In genomic region chr12:110002691-110003515, GRCh38 we compare ENCODE assay signal across 13 cellular contexts. TPM values are rescaled to one million over a fixed set of nuclear protein-coding genes. Genes with fewer than 3 reads are reported as not detected.
DNase-seq lines count a peak whose midpoint lies in the region; ATAC-seq and TF ChIP-seq lines count a peak whose summit lies in the region.
"Had no signal": no experiment of that assay in that cellular context is flagged by ENCODE, and none has a peak within 500 bp of the region (broad histone marks: within the 10 kb centered on the region; RNA-seq: fewer than 3 reads in every experiment).

No MANE protein-coding gene starts in this region.

- POLR2A ChIA-PET in SK-N-SH (lab: Yijun Ruan, JAX) = interaction anchor here (0.6 kb wide), 1 partner anchor 8 kb away, joined by 5 read pairs; no protein-coding TSS in a partner anchor
- POLR2A ChIA-PET in activated CD8-positive, alpha-beta T cell treated with anti-CD3 and anti-CD28 coated beads, Interleukin-2, amount 10 ng/mL, durations not matched to agents 7 days and 5 days (lab: Charles Lee) = interaction anchor here (1.2 kb wide), 1 partner anchor 10 kb away, joined by 5 read pairs; no protein-coding TSS in a partner anchor

- peak overlapping the region; percentile 24; the same call in 1 of the 2 replicates for H3K9ac ChIP-seq in SK-N-SH

- 81% methylated on average over 7 of the region's 8 CpGs for WGBS in SK-N-SH (ENCODE audit: low lambda C conversion rate)
- 88% methylated on average over 8 of the region's 8 CpGs for WGBS in hepatocyte (ENCODE audit: low lambda C conversion rate, missing lambda C conversion rate)

- H3K4me2 ChIP-seq in SK-N-SH = peak overlapping the region; percentile 83
- H3K4me2 ChIP-seq in hepatocyte = no peak overlapping the region

- CTCF ChIA-PET in SK-N-SH (lab: Yijun Ruan, JAX) = interaction anchor here (0.7 kb wide), 1 partner anchor 96 kb away, joined by 3 read pairs; no protein-coding TSS in a partner anchor
- CTCF ChIA-PET in activated CD8-positive, alpha-beta T cell treated with anti-CD3 and anti-CD28 coated beads, Interleukin-2, amount 10 ng/mL, durations not matched to agents 7 days and 5 days (lab: Charles Lee) = interaction anchor here (0.5 to 1.4 kb wide), 3 partner anchors 13 to 158 kb away, joined by 3 read pairs; no protein-coding TSS in a partner anchor

- TF ChIP-seq RAD21 in SK-N-SH (IDR thresholded peaks at IDR 0.05; ENCODE audit: low read length) = no peak

- H3K4me3 ChIP-seq in SK-N-SH (ENCODE audit: low read depth in 2 of 2, low read length in 1 of 2) (no peak overlapping the region), hepatocyte (no peak overlapping the region)

- peaks cover 16 to 23% of the 10 kb centered on the region in 2 experiments; a peak in 3 of 4 replicates for H3K4me1 ChIP-seq in SK-N-SH (ENCODE audit: control insufficient read depth in 1 of 2, insufficient read depth in 2 of 2, low read depth in 1 of 2, low read length in 1 of 2)
- H3K4me1 ChIP-seq in hepatocyte (ENCODE audit: insufficient read depth) = peaks cover 7% of the 10 kb centered on the region

- no peak for TF ChIP-seq CTCF in SK-N-SH (IDR thresholded peaks at IDR 0.05)
- no peak for TF ChIP-seq CTCF in hepatocyte (IDR thresholded peaks at IDR 0.05; ENCODE audit: poor library complexity)

- H3K9me3 Mint-ChIP-seq in activated CD8-positive, alpha-beta T cell treated with anti-CD3 and anti-CD28 coated beads, Interleukin-2, amount 10 ng/mL, durations not matched to agents 7 days and 5 days (ENCODE audit: insufficient read depth) = no peaks in the 10 kb centered on the region
- peaks cover 1% of the 10 kb centered on the region in 2 donors for H3K9me3 Mint-ChIP-seq in stimulated activated naive B cell treated with anti-CD40 and anti-IgM and Interleukin-4, amounts not matched to agents 10 μg/mL and 1 μg/mL and 100 μg/mL, for 72 hours

- H2AFZ ChIP-seq in SK-N-SH (ENCODE audit: low read depth) (no peak overlapping the region), hepatocyte (no peak overlapping the region)

- H3K79me2 ChIP-seq in SK-N-SH (ENCODE audit: insufficient read depth) (peaks cover 85% of the 10 kb centered on the region), hepatocyte (peaks cover 55% of the 10 kb centered on the region)

- no peak overlapping the region for H3K4me3 Mint-ChIP-seq in activated CD8-positive, alpha-beta T cell treated with anti-CD3 and anti-CD28 coated beads, Interleukin-2, amount 10 ng/mL, durations not matched to agents 7 days and 5 days
- H3K4me3 Mint-ChIP-seq in stimulated activated naive B cell treated with anti-CD40 and anti-IgM and Interleukin-4, amounts not matched to agents 10 μg/mL and 1 μg/mL and 100 μg/mL, for 72 hours = peak overlapping the region; percentile 4 to 26

- DNase-seq in SK-N-SH = no peak
- DNase-seq in activated CD8-positive, alpha-beta T cell treated with anti-CD3 and anti-CD28 coated beads, Interleukin-2, amount 10 ng/mL, durations not matched to agents 7 days and 5 days = no peak
- no peak for DNase-seq in hepatocyte (ENCODE audit: low spot score)
- DNase-seq in stimulated activated naive B cell treated with anti-CD40 and anti-IgM and Interleukin-4, amounts not matched to agents 10 μg/mL and 1 μg/mL and 100 μg/mL, for 72 hours = no peak
- DNase-seq in cerebellar nuclear complex (lab: John Stamatoyannopoulos, UW) = no peak
- DNase-seq: 8988T, cortex of kidney, hippocampal formation, NCI-H2081, occipital lobe had no signal

- no peaks in the 10 kb centered on the region for H3K27me3 Mint-ChIP-seq in activated CD8-positive, alpha-beta T cell treated with anti-CD3 and anti-CD28 coated beads, Interleukin-2, amount 10 ng/mL, durations not matched to agents 7 days and 5 days (ENCODE audit: low read depth)
- no peaks in the 10 kb centered on the region for H3K27me3 Mint-ChIP-seq in stimulated activated naive B cell treated with anti-CD40 and anti-IgM and Interleukin-4, amounts not matched to agents 10 μg/mL and 1 μg/mL and 100 μg/mL, for 72 hours

- H3K9me2 ChIP-seq in SK-N-SH (no peaks in the 10 kb centered on the region), hepatocyte (replicated peaks; ENCODE audit: insufficient read depth) (no peaks in the 10 kb centered on the region)

- H3K27ac Mint-ChIP-seq in activated CD8-positive, alpha-beta T cell treated with anti-CD3 and anti-CD28 coated beads, Interleukin-2, amount 10 ng/mL, durations not matched to agents 7 days and 5 days = peak overlapping the region; percentile 44
- peak overlapping the region; percentile 66 for H3K27ac Mint-ChIP-seq in stimulated activated naive B cell treated with anti-CD40 and anti-IgM and Interleukin-4, amounts not matched to agents 10 μg/mL and 1 μg/mL and 100 μg/mL, for 72 hours

- H3K9me3 ChIP-seq in SK-N-SH (no peaks in the 10 kb centered on the region), hepatocyte (ENCODE audit: low read depth) (no peaks in the 10 kb centered on the region)

- ATAC-seq in SK-N-SH treated with all-trans-retinoic acid at 6 μM for 48 hours (no peak), GM19395 (IDR thresholded peaks at IDR 0.05; ENCODE audit: unreplicated experiment) (no peak), HG02840 (IDR thresholded peaks at IDR 0.05; ENCODE audit: low FRiP score, unreplicated experiment) (no peak)
- ATAC-seq in activated CD8-positive, alpha-beta T cell treated with anti-CD3 and anti-CD28 coated beads, Interleukin-2, amount 10 ng/mL, durations not matched to agents 7 days and 5 days = no peak
- no peak for ATAC-seq in stimulated activated naive B cell treated with anti-CD40 and anti-IgM and Interleukin-4, amounts not matched to agents 10 μg/mL and 1 μg/mL and 100 μg/mL, for 72 hours (replicated peaks)

- H3K4me1 Mint-ChIP-seq in activated CD8-positive, alpha-beta T cell treated with anti-CD3 and anti-CD28 coated beads, Interleukin-2, amount 10 ng/mL, durations not matched to agents 7 days and 5 days (ENCODE audit: low read depth) = peaks cover 63% of the 10 kb centered on the region
- H3K4me1 Mint-ChIP-seq in stimulated activated naive B cell treated with anti-CD40 and anti-IgM and Interleukin-4, amounts not matched to agents 10 μg/mL and 1 μg/mL and 100 μg/mL, for 72 hours = peaks cover 30 to 73% of the 10 kb centered on the region in 2 donors

- H4K20me1 ChIP-seq in SK-N-SH (ENCODE audit: insufficient read depth) = no peaks in the 10 kb centered on the region
- no peaks in the 10 kb centered on the region for H4K20me1 ChIP-seq in hepatocyte (ENCODE audit: insufficient read depth, poor library complexity, severe bottlenecking)

- peaks cover 0 to 8% of the 10 kb centered on the region in 2 experiments for H3K36me3 ChIP-seq in SK-N-SH (replicated peaks in 1 of 2; ENCODE audit: control insufficient read depth in 1 of 2, insufficient read depth in 2 of 2, low read length in 1 of 2)
- no peaks in the 10 kb centered on the region for H3K36me3 ChIP-seq in hepatocyte (replicated peaks; ENCODE audit: insufficient read depth, low read depth)

- peak overlapping the region in 1 of 2 experiments; percentile 86; a peak in 2 of 4 replicates for H3K27ac ChIP-seq in SK-N-SH (ENCODE audit: low read depth in 2 of 2, low read length in 1 of 2)
- H3K27ac ChIP-seq in hepatocyte = peak overlapping the region; percentile 54

- H3K36me3 Mint-ChIP-seq in activated CD8-positive, alpha-beta T cell treated with anti-CD3 and anti-CD28 coated beads, Interleukin-2, amount 10 ng/mL, durations not matched to agents 7 days and 5 days (ENCODE audit: low read depth) = peaks cover 41% of the 10 kb centered on the region
- peaks cover 23 to 37% of the 10 kb centered on the region in 2 donors for H3K36me3 Mint-ChIP-seq in stimulated activated naive B cell treated with anti-CD40 and anti-IgM and Interleukin-4, amounts not matched to agents 10 μg/mL and 1 μg/mL and 100 μg/mL, for 72 hours

- H3F3A ChIP-seq in SK-N-SH (replicated peaks; ENCODE audit: insufficient read depth) = peaks cover 7% of the 10 kb centered on the region

- TF ChIP-seq EP300 in SK-N-SH (IDR thresholded peaks at IDR 0.05; ENCODE audit: borderline replicate concordance in 1 of 2, low read depth in 1 of 2, low read length in 1 of 2) = no peak

- H3K27me3 ChIP-seq in SK-N-SH (ENCODE audit: insufficient read depth) (no peaks in the 10 kb centered on the region), hepatocyte (no peaks in the 10 kb centered on the region)

TF ChIP-seq in SK-N-SH treated with all-trans-retinoic acid at 6 μM for 48 hours, 23 proteins besides CTCF, POLR2A, EP300 and RAD21:
- TF ChIP-seq TOX (CRISPR knock-in tag; IDR thresholded peaks at IDR 0.05; ENCODE audit: borderline replicate concordance) = no peak
- no peak for TF ChIP-seq ZC3H10 (CRISPR knock-in tag; IDR thresholded peaks at IDR 0.05)
- TF ChIP-seq ESRRG (CRISPR knock-in tag; IDR thresholded peaks at IDR 0.05) = no peak
- no peak for TF ChIP-seq RARB (CRISPR knock-in tag; IDR thresholded peaks at IDR 0.05)

RNA-seq across cellular contexts. Expression of gene ANKRD13A, which starts 3.7 kb away (rescaled TPM):
- 42.8 and 55.1 TPM in 2 replicates for polyA plus RNA-seq in SK-N-SH (2012; rRNA removed)
- 49.7 and 50.8 TPM in 2 replicates for polyA plus RNA-seq in SK-N-SH (2012; cell fraction: cytosol; rRNA removed)
- polyA plus RNA-seq in SK-N-SH (2012; cell fraction: nucleus; rRNA removed) = 64.7 and 121 TPM in 2 replicates
- total RNA-seq in activated CD8-positive, alpha-beta T cell treated with anti-CD3 and anti-CD28 coated beads, Interleukin-2, amount 10 ng/mL, durations not matched to agents 7 days and 5 days = 10 to 100 TPM; 76.0 to 78.1 TPM
- 49.7 and 55.3 TPM in 2 replicates for total RNA-seq in hepatocyte
- 13.2 and 14.3 TPM in 2 replicates for polyA plus RNA-seq in hepatocyte

RNA-seq across cellular contexts. Expression of gene GIT2, which starts 6.7 kb away (rescaled TPM):
- polyA plus RNA-seq in SK-N-SH (2012; rRNA removed) (21.2 and 23.1 TPM in 2 replicates), hepatocyte (21.5 and 21.9 TPM in 2 replicates)
- 18.1 and 20.1 TPM in 2 replicates for polyA plus RNA-seq in SK-N-SH (2012; cell fraction: cytosol; rRNA removed)
- polyA plus RNA-seq in SK-N-SH (2012; cell fraction: nucleus; rRNA removed) = 48.3 and 65.4 TPM in 2 replicates
- total RNA-seq in activated CD8-positive, alpha-beta T cell treated with anti-CD3 and anti-CD28 coated beads, Interleukin-2, amount 10 ng/mL, durations not matched to agents 7 days and 5 days = 10 to 100 TPM; 86.6 to 87.7 TPM
- total RNA-seq in hepatocyte = 20.8 and 22.4 TPM in 2 replicates

RNA-seq across cellular contexts. Expression of gene C12orf76, which starts 45.4 kb away (rescaled TPM):
- polyA plus RNA-seq in SK-N-SH (2012; rRNA removed) = 29.2 and 38.3 TPM in 2 replicates
- polyA plus RNA-seq in SK-N-SH (2012; cell fraction: cytosol; rRNA removed) = 34.8 and 37.0 TPM in 2 replicates
- 34.6 and 50.8 TPM in 2 replicates for polyA plus RNA-seq in SK-N-SH (2012; cell fraction: nucleus; rRNA removed)
- total RNA-seq in activated CD8-positive, alpha-beta T cell treated with anti-CD3 and anti-CD28 coated beads, Interleukin-2, amount 10 ng/mL, durations not matched to agents 7 days and 5 days = 10 to 100 TPM; 15.5 to 16.2 TPM
- total RNA-seq in hepatocyte = 24.6 and 29.3 TPM in 2 replicates
- 13.6 and 18.5 TPM in 2 replicates for polyA plus RNA-seq in hepatocyte
